2 cellular contexts compared by ENCODE assay signal in the genomic region with DNA sequence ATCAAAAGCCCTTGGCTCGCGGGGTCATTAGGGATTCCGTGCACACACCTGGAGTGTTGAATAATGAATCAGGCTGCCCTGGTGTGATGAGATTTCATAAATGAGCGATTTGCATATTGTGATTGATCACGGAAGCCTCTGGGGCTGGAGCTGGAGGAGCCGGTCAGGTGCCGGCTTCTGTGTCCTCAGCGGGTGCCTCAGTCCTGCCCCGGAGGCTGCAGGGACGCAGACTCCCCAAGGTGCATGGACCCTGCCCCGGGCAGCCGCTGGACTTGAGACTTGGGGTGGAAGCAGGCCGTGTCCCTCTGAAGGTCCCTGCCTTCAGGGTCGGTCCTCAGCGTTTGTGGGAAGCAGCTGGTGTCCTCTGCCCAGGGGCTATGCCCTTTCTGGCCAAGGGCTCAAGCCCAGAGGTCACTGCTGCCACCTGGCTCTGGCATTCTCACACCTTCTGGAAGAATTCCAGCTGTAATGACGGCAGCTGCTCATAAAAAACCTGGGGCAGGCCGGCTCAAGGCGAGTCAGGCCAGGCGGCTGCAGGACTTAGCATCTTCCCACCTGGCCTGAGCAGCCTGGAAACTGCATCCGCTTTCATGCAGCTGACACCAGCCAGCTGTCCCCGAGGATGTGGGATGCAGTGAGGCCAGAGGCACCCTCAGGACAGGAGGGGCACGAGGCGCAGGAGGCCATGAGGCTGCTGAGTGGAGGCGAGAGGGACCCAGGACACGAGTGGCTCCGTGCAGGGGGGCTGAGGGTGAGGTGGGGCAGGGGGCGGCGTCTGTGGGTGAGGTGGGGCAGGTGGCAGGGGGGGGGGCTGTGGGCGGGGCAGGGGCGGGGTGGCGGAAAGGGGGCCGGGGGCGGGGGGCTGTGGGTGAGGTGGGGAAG.
TF ChIP-seq lines count a peak whose summit lies in the region.

No MANE protein-coding gene starts in this region.

TF ChIP-seq in SK-N-SH, 30 proteins besides CTCF, POLR2A, EP300 and RAD21:
- TF ChIP-seq, protein P1, sequence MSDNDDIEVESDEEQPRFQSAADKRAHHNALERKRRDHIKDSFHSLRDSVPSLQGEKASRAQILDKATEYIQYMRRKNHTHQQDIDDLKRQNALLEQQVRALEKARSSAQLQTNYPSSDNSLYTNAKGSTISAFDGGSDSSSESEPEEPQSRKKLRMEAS (IDR thresholded peaks at IDR 0.05; ENCODE audit: low read depth), result no peak
- no peak for TF ChIP-seq NFIC (IDR thresholded peaks at IDR 0.05; ENCODE audit: borderline replicate concordance)

TF ChIP-seq in SK-N-SH treated with all-trans-retinoic acid at 6 μM for 48 hours, 23 proteins besides CTCF, POLR2A, EP300 and RAD21:
- TF ChIP-seq OSR1 (CRISPR knock-in tag; IDR thresholded peaks at IDR 0.05) (no peak), ESRRG (CRISPR knock-in tag; IDR thresholded peaks at IDR 0.05) (no peak), TCF4 (CRISPR knock-in tag; IDR thresholded peaks at IDR 0.05; ENCODE audit: borderline replicate concordance) (no peak), BACH2 (CRISPR knock-in tag; IDR thresholded peaks at IDR 0.05; ENCODE audit: borderline replicate concordance) (no peak), RARB (CRISPR knock-in tag; IDR thresholded peaks at IDR 0.05) (no peak), TOX (CRISPR knock-in tag; IDR thresholded peaks at IDR 0.05; ENCODE audit: borderline replicate concordance) (no peak), ISL1 (CRISPR knock-in tag; IDR thresholded peaks at IDR 0.05) (no peak), ZFP30 (CRISPR knock-in tag; IDR thresholded peaks at IDR 0.05) (no peak), CSDC2 (CRISPR knock-in tag; IDR thresholded peaks at IDR 0.05) (no peak), PPARA (CRISPR knock-in tag; IDR thresholded peaks at IDR 0.05; ENCODE audit: borderline replicate concordance) (no peak), SNAI2 (CRISPR knock-in tag; IDR thresholded peaks at IDR 0.05) (no peak), ZFP3 (CRISPR knock-in tag; IDR thresholded peaks at IDR 0.05) (no peak), ZNF70 (CRISPR knock-in tag; IDR thresholded peaks at IDR 0.05) (no peak)
- TF ChIP-seq, protein P2, sequence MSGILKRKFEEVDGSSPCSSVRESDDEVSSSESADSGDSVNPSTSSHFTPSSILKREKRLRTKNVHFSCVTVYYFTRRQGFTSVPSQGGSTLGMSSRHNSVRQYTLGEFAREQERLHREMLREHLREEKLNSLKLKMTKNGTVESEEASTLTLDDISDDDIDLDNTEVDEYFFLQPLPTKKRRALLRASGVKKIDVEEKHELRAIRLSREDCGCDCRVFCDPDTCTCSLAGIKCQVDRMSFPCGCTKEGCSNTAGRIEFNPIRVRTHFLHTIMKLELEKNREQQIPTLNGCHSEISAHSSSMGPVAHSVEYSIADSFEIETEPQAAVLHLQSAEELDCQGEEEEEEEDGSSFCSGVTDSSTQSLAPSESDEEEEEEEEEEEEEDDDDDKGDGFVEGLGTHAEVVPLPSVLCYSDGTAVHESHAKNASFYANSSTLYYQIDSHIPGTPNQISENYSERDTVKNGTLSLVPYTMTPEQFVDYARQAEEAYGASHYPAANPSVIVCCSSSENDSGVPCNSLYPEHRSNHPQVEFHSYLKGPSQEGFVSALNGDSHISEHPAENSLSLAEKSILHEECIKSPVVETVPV (CRISPR knock-in tag; IDR thresholded peaks at IDR 0.05), result no peak
- TF ChIP-seq, protein P3, sequence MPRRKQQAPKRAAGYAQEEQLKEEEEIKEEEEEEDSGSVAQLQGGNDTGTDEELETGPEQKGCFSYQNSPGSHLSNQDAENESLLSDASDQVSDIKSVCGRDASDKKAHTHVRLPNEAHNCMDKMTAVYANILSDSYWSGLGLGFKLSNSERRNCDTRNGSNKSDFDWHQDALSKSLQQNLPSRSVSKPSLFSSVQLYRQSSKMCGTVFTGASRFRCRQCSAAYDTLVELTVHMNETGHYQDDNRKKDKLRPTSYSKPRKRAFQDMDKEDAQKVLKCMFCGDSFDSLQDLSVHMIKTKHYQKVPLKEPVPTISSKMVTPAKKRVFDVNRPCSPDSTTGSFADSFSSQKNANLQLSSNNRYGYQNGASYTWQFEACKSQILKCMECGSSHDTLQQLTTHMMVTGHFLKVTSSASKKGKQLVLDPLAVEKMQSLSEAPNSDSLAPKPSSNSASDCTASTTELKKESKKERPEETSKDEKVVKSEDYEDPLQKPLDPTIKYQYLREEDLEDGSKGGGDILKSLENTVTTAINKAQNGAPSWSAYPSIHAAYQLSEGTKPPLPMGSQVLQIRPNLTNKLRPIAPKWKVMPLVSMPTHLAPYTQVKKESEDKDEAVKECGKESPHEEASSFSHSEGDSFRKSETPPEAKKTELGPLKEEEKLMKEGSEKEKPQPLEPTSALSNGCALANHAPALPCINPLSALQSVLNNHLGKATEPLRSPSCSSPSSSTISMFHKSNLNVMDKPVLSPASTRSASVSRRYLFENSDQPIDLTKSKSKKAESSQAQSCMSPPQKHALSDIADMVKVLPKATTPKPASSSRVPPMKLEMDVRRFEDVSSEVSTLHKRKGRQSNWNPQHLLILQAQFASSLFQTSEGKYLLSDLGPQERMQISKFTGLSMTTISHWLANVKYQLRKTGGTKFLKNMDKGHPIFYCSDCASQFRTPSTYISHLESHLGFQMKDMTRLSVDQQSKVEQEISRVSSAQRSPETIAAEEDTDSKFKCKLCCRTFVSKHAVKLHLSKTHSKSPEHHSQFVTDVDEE (CRISPR knock-in tag; IDR thresholded peaks at IDR 0.05), result no peak
